In the genomic region with DNA sequence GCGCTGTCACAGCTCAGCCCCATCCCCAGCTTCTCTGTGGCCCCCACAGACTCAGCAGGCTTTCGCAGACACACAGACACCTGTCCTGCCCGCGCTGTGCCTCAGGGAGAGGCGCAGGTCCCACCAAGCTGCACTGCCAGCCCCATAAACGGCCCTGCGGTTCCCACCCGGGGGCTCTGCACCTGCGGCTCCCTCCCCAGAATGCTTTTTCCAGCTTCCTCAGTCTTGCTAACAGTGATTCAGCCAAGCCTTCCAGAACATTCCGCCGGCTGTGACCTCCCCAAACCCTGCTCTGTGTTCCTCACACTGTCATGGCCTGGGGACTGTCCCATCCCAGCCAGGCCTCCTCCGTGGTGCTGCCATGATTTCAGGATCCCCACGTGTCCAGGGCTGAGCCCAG, we compare ENCODE assay signal across 1 cellular context.
TF ChIP-seq lines count a peak whose summit lies in the region.

No MANE protein-coding gene starts in this region.

TF ChIP-seq in IMR-90, 13 proteins besides CTCF, POLR2A, EP300 and RAD21:
- TF ChIP-seq RCOR1 (IDR thresholded peaks at IDR 0.05; ENCODE audit: insufficient replicate concordance, low read length) (no peak), MAZ (IDR thresholded peaks at IDR 0.05; ENCODE audit: borderline replicate concordance, low read depth, low read length) (no peak), RFX5 (IDR thresholded peaks at IDR 0.05; ENCODE audit: low read depth, low read length) (no peak), NFE2L2 (IDR thresholded peaks at IDR 0.05; ENCODE audit: low read depth, low read length) (no peak), CHD1 (IDR thresholded peaks at IDR 0.05; ENCODE audit: low read depth, low read length) (no peak), BHLHE40 (IDR thresholded peaks at IDR 0.05; ENCODE audit: low read depth, low read length) (no peak), MAFK (IDR thresholded peaks at IDR 0.05; ENCODE audit: low read depth, low read length) (no peak), CEBPB (IDR thresholded peaks at IDR 0.05; ENCODE audit: low read depth, low read length) (no peak), MXI1 (IDR thresholded peaks at IDR 0.05; ENCODE audit: borderline replicate concordance, low read depth, low read length) (no peak), FOS (IDR thresholded peaks at IDR 0.05; ENCODE audit: low read depth, low read length) (no peak), SMC3 (IDR thresholded peaks at IDR 0.05; ENCODE audit: low read depth, low read length) (no peak)
- TF ChIP-seq, protein P1, sequence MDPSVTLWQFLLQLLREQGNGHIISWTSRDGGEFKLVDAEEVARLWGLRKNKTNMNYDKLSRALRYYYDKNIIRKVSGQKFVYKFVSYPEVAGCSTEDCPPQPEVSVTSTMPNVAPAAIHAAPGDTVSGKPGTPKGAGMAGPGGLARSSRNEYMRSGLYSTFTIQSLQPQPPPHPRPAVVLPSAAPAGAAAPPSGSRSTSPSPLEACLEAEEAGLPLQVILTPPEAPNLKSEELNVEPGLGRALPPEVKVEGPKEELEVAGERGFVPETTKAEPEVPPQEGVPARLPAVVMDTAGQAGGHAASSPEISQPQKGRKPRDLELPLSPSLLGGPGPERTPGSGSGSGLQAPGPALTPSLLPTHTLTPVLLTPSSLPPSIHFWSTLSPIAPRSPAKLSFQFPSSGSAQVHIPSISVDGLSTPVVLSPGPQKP (IDR thresholded peaks at IDR 0.05; ENCODE audit: borderline replicate concordance, low read depth, low read length), result no peak
- TF ChIP-seq, protein P2, sequence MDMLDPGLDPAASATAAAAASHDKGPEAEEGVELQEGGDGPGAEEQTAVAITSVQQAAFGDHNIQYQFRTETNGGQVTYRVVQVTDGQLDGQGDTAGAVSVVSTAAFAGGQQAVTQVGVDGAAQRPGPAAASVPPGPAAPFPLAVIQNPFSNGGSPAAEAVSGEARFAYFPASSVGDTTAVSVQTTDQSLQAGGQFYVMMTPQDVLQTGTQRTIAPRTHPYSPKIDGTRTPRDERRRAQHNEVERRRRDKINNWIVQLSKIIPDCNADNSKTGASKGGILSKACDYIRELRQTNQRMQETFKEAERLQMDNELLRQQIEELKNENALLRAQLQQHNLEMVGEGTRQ (IDR thresholded peaks at IDR 0.05; ENCODE audit: low read depth, low read length), result no peak
